ENCODE assay signal across 8 cellular contexts in genomic region chr10:133159950-133160812, GRCh38. TPM values are rescaled to one million over a fixed set of nuclear protein-coding genes. Genes with fewer than 3 reads are reported as not detected.
DNase-seq lines count a peak whose midpoint lies in the region; ATAC-seq and TF ChIP-seq lines count a peak whose summit lies in the region.

Gene KNDC1, plus strand, starts transcription at chr10:133160219. Its CDS starts 249 bp downstream, at chr10:133160468.

- TF ChIP-seq POLR2A in testis (IDR thresholded peaks at IDR 0.05) = no peak

- peaks cover 35% of the 10 kb centered on the region for H3K27me3 ChIP-seq in BE2C
- no peaks in the 10 kb centered on the region for H3K27me3 ChIP-seq in testis

- 0 to 1% methylated on average over 2 to 50 of the region's 108 CpGs for WGBS in testis, 2 donors

- H3K27ac ChIP-seq in testis = no peak within 1 kb of the TSS

- intact Hi-C loops in testis (cut with DNase I; ENCODE audit: low total_unique reads) = no loop called here

- H3K36me3 ChIP-seq in BE2C = no peaks in the 10 kb centered on the region
- no peaks in the 10 kb centered on the region for H3K36me3 ChIP-seq in testis (ENCODE audit: low read depth, missing control alignments)

- TF ChIP-seq CTCF in BE2C (IDR thresholded peaks at IDR 0.05; ENCODE audit: low read depth, low read length) = no peak
- no peak for TF ChIP-seq CTCF in cardiac fibroblast (IDR thresholded peaks at IDR 0.05; ENCODE audit: low read depth, low read length)
- no peak for TF ChIP-seq CTCF in testis (IDR thresholded peaks at IDR 0.05)

- ATAC-seq in GM18519 (IDR thresholded peaks at IDR 0.05; ENCODE audit: low FRiP score, unreplicated experiment) (no peak), HG03045 (IDR thresholded peaks at IDR 0.05; ENCODE audit: unreplicated experiment) (no peak), GM21447 (IDR thresholded peaks at IDR 0.05; ENCODE audit: unreplicated experiment) (no peak)

- H3K9me3 ChIP-seq in BE2C (no peaks in the 10 kb centered on the region), testis (no peaks in the 10 kb centered on the region)

- DNase-seq in BE2C (peak; percentile 56), HT-29 (ENCODE audit: low spot score) (peak; percentile 25), cardiac fibroblast (ENCODE audit: low read depth in 2 of 2) (peak; percentile 11 to 32), left kidney (ENCODE audit: low read depth, low spot score) (peak; percentile 88), testis (no peak)

- H3K4me3 ChIP-seq in BE2C (ENCODE audit: low read depth, low read length) = peak within 1 kb of the TSS; percentile 45
- H3K4me3 ChIP-seq in cardiac fibroblast (replicated peaks in 1 of 2; ENCODE audit: low read depth in 2 of 2, low read length in 2 of 2) = peak within 1 kb of the TSS; percentile 49 to 54
- peak within 1 kb of the TSS; percentile 58 to 74 for H3K4me3 ChIP-seq in testis

- no peaks in the 10 kb centered on the region for H3K4me1 ChIP-seq in BE2C
- H3K4me1 ChIP-seq in testis = peaks cover 18% of the 10 kb centered on the region

RNA-seq across cellular contexts. Expression of gene KNDC1, which starts in this region (rescaled TPM):
- polyA plus RNA-seq in BE2C (2012; ENCODE audit: insufficient read depth, insufficient read length, low read depth) = 3.9 TPM
- 0.08 TPM in 1 of 2 replicates, not detected in the other for total RNA-seq in HT-29 (2014; rRNA removed; shearing (Covaris generic))
- 10 to 100 TPM; 13.3 to 19.8 TPM for total RNA-seq in testis
- 4.2 TPM for polyA plus RNA-seq in testis (ENCODE audit: insufficient read depth, low read depth, low replicate concordance)

Comparison
In these comparisons a context has a peak if more than half of its experiments do, and no peak if none do; other contexts are left out.
1. RNA of gene KNDC1 (total RNA-seq): 13.3 to 19.8 TPM in testis; 0.08 TPM in HT-29; every median in the first group is over 10 times any median in the second.
2. Peak in DNase-seq in HT-29; RNA of the gene not detected or under 1 TPM.
3. Peak in every context shown above with its lines, with median percentiles within 50 percentile points of each other: H3K4me3 ChIP-seq.